Comparison of ENCODE assay signal across 1 cellular context in genomic region chr2:28449126-28449488, GRCh38.
TF ChIP-seq lines count a peak whose summit lies in the region.

No MANE protein-coding gene starts in this region.

TF ChIP-seq in K562, 482 proteins besides CTCF, POLR2A, EP300 and RAD21:
- TF ChIP-seq ZNF217 (CRISPR knock-in tag; IDR thresholded peaks at IDR 0.05) (no peak), ZFP1 (CRISPR knock-in tag; IDR thresholded peaks at IDR 0.05) (no peak), NFATC3 (IDR thresholded peaks at IDR 0.05) (no peak), SIX5 (IDR thresholded peaks at IDR 0.05; ENCODE audit: borderline replicate concordance in 1 of 2, insufficient read depth in 1 of 2, low read depth in 1 of 2, low read length in 2 of 2) (no peak), SMAD4 (CRISPR knock-in tag; conservative IDR thresholded peaks at IDR 0.05) (no peak), PHF21A (IDR thresholded peaks at IDR 0.05; ENCODE audit: borderline replicate concordance, low read depth) (no peak), RBBP5 (IDR thresholded peaks at IDR 0.05; ENCODE audit: borderline replicate concordance, insufficient read depth, low read length, poor library complexity, severe bottlenecking) (no peak), MAFG (tag; conservative IDR thresholded peaks at IDR 0.05) (no peak), MTA2 (IDR thresholded peaks at IDR 0.05; ENCODE audit: low read depth) (no peak), CBFA2T3 (IDR thresholded peaks at IDR 0.05) (no peak), NBN (IDR thresholded peaks at IDR 0.05; ENCODE audit: low read depth) (no peak), NR2C1 (IDR thresholded peaks at IDR 0.05) (no peak), NR2C1 (tag; IDR thresholded peaks at IDR 0.05) (no peak), SRSF7 (optimal IDR thresholded peaks at IDR 0.05; ENCODE audit: low read depth, low read length) (no peak), FIP1L1 (IDR thresholded peaks at IDR 0.05; ENCODE audit: low read depth, low read length, poor library complexity, severe bottlenecking) (no peak), POLR2G (IDR thresholded peaks at IDR 0.05; ENCODE audit: low read depth, low read length) (no peak), JUND (IDR thresholded peaks at IDR 0.05; ENCODE audit: borderline replicate concordance, low read depth, low read length) (no peak), JUND (tag; IDR thresholded peaks at IDR 0.05; ENCODE audit: borderline replicate concordance, low read depth, low read length) (no peak), E2F3 (CRISPR knock-in tag; IDR thresholded peaks at IDR 0.05) (no peak), RFX7 (CRISPR knock-in tag; IDR thresholded peaks at IDR 0.05) (no peak)
- TF ChIP-seq, protein P1, sequence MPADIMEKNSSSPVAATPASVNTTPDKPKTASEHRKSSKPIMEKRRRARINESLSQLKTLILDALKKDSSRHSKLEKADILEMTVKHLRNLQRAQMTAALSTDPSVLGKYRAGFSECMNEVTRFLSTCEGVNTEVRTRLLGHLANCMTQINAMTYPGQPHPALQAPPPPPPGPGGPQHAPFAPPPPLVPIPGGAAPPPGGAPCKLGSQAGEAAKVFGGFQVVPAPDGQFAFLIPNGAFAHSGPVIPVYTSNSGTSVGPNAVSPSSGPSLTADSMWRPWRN (IDR thresholded peaks at IDR 0.05; ENCODE audit: low read depth), result no peak
- TF ChIP-seq, protein P2, sequence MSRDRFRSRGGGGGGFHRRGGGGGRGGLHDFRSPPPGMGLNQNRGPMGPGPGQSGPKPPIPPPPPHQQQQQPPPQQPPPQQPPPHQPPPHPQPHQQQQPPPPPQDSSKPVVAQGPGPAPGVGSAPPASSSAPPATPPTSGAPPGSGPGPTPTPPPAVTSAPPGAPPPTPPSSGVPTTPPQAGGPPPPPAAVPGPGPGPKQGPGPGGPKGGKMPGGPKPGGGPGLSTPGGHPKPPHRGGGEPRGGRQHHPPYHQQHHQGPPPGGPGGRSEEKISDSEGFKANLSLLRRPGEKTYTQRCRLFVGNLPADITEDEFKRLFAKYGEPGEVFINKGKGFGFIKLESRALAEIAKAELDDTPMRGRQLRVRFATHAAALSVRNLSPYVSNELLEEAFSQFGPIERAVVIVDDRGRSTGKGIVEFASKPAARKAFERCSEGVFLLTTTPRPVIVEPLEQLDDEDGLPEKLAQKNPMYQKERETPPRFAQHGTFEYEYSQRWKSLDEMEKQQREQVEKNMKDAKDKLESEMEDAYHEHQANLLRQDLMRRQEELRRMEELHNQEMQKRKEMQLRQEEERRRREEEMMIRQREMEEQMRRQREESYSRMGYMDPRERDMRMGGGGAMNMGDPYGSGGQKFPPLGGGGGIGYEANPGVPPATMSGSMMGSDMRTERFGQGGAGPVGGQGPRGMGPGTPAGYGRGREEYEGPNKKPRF (IDR thresholded peaks at IDR 0.05; ENCODE audit: low read depth, low read length), result no peak
